Comparison of ENCODE assay signal across 14 cellular contexts in the genomic region with DNA sequence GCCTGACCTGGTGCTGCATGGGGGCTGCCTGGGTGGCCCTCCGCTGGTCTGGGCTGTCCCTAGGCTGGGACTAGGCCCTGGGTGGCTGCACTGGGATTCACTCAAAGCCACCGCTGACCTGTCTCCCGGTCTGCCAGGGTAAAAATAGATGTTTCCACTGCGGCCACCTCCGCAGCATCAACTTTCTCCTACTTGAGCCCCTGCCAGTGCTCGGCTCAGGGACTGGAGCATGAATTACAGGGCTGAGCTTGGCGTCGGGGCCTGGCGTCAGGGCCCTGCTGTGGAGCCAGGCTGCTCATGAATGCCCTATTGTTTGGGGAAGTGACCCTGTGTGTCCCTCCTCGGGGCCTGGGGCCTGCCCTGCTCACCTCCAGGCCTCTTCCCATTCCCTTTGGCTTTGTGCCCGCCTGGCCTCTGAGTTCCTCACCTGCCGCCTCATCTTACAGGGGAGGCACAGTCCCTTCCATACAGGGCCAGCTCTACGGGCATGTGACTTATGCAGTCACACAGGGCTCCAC.
A peak's percentile ranks its signal among the peaks of the same experiment; 100 is the strongest.
DNase-seq lines count a peak whose midpoint lies in the region; TF ChIP-seq lines count a peak whose summit lies in the region.
"Had no signal": no experiment of that assay in that cellular context is flagged by ENCODE, and none has a peak within 500 bp of the region (broad histone marks: within the 10 kb centered on the region; RNA-seq: fewer than 3 reads in every experiment).

No MANE protein-coding gene starts in this region.

- H3K36me3 ChIP-seq in testis (ENCODE audit: low read depth, missing control alignments) (no peaks in the 10 kb centered on the region), A673 (ENCODE audit: insufficient read depth, low read length, poor library complexity, severe bottlenecking) (no peaks in the 10 kb centered on the region)

- no peaks in the 10 kb centered on the region for H3K27me3 ChIP-seq in testis
- H3K27me3 ChIP-seq in A673 (replicated peaks; ENCODE audit: insufficient read depth, low read depth, low read length, poor library complexity), result no peaks in the 10 kb centered on the region

- H3K4me1 Mint-ChIP-seq in activated CD4-positive, alpha-beta memory T cell treated with anti-CD3 and anti-CD28 coated beads, Interleukin-2, amount 10 ng/mL, durations not matched to agents 7 days and 5 days, result no peaks in the 10 kb centered on the region
- H3K4me1 Mint-ChIP-seq: activated naive CD4-positive, alpha-beta T cell treated with anti-CD3 and anti-CD28 coated beads, Interleukin-2, amount 50 U/mL, for 24 hours had no signal

- no TSS peak for BruUV-seq in A673 (replicated peaks; lab: Mats Ljungman, UMichigan)

- no peaks in the 10 kb centered on the region for H3K27me3 Mint-ChIP-seq in activated CD4-positive, alpha-beta memory T cell treated with anti-CD3 and anti-CD28 coated beads, Interleukin-2, amount 10 ng/mL, durations not matched to agents 7 days and 5 days
- H3K27me3 Mint-ChIP-seq: activated naive CD4-positive, alpha-beta T cell treated with anti-CD3 and anti-CD28 coated beads, Interleukin-2, amount 50 U/mL, for 24 hours had no signal

- no peaks in the 10 kb centered on the region for H3K9me3 Mint-ChIP-seq in activated CD4-positive, alpha-beta memory T cell treated with anti-CD3 and anti-CD28 coated beads, Interleukin-2, amount 10 ng/mL, durations not matched to agents 7 days and 5 days
- H3K9me3 Mint-ChIP-seq: activated naive CD4-positive, alpha-beta T cell treated with anti-CD3 and anti-CD28 coated beads, Interleukin-2, amount 50 U/mL, for 24 hours had no signal

- H3K4me3 Mint-ChIP-seq in activated CD4-positive, alpha-beta memory T cell treated with anti-CD3 and anti-CD28 coated beads, Interleukin-2, amount 10 ng/mL, durations not matched to agents 7 days and 5 days, result no peak overlapping the region
- H3K4me3 Mint-ChIP-seq: activated naive CD4-positive, alpha-beta T cell treated with anti-CD3 and anti-CD28 coated beads, Interleukin-2, amount 50 U/mL, for 24 hours had no signal

- no peaks in the 10 kb centered on the region for H3K9me3 ChIP-seq in testis
- H3K9me3 ChIP-seq in A673 (ENCODE audit: low read depth, low read length, poor library complexity, severe bottlenecking), result no peaks in the 10 kb centered on the region

- no peak overlapping the region for H3K27ac Mint-ChIP-seq in activated CD4-positive, alpha-beta memory T cell treated with anti-CD3 and anti-CD28 coated beads, Interleukin-2, amount 10 ng/mL, durations not matched to agents 7 days and 5 days
- H3K27ac Mint-ChIP-seq: activated naive CD4-positive, alpha-beta T cell treated with anti-CD3 and anti-CD28 coated beads, Interleukin-2, amount 50 U/mL, for 24 hours had no signal

- CTCF ChIA-PET in activated CD4-positive, alpha-beta memory T cell treated with anti-CD3 and anti-CD28 coated beads, Interleukin-2, amount 10 ng/mL, durations not matched to agents 7 days and 5 days (lab: Charles Lee), result no interaction called here
- CTCF ChIA-PET in A673 (lab: Charles Lee), result no interaction called here

- DNase-seq in RPMI7951 (ENCODE audit: low read depth) (peak; percentile 57), fibroblast of pulmonary artery (ENCODE audit: low read depth) (peak; percentile 17), midbrain (lab: John Stamatoyannopoulos, UW) (peak; percentile 80), testis (peak; percentile 70), A673 (ENCODE audit: low spot score) (no peak), activated gamma-delta T cell (lab: John Stamatoyannopoulos, UW) (no peak)
- DNase-seq in activated naive CD4-positive, alpha-beta T cell treated with Interleukin-2 at 50 U/mL for 16 hours, result no peak
- no peak for DNase-seq in activated CD4-positive, alpha-beta memory T cell treated with anti-CD3 and anti-CD28 coated beads, Interleukin-2, amount 10 ng/mL, durations not matched to agents 7 days and 5 days
- DNase-seq: activated CD4-positive, CD25-positive, alpha-beta regulatory T cell treated with anti-CD3 and anti-CD28 coated beads, Interleukin-2, amount 50 U/mL, for 72 hours; erythroblast; mammary epithelial cell; SIG-M5; trophoblast cell had no signal

- TF ChIP-seq CTCF in fibroblast of pulmonary artery (IDR thresholded peaks at IDR 0.05; ENCODE audit: low read length, missing control alignments) (no peak), testis (IDR thresholded peaks at IDR 0.05) (no peak), A673 (conservative IDR thresholded peaks at IDR 0.05; ENCODE audit: low read depth, low read length) (no peak)

- H3K27ac ChIP-seq in testis, result peak overlapping the region in 1 of 2 donors; percentile 59
- no peak overlapping the region for H3K27ac ChIP-seq in A673 (ENCODE audit: low read depth, low read length, poor library complexity, severe bottlenecking)

- H3K4me3 ChIP-seq in fibroblast of pulmonary artery (replicated peaks; ENCODE audit: low read depth, low read length) (no peak overlapping the region), testis (no peak overlapping the region), A673 (ENCODE audit: low read depth, low read length, poor library complexity, severe bottlenecking) (no peak overlapping the region)

- 49 to 73% methylated on average over 4 to 13 of the region's 13 CpGs for WGBS in testis, 2 donors

- POLR2A ChIA-PET in activated CD4-positive, alpha-beta memory T cell treated with anti-CD3 and anti-CD28 coated beads, Interleukin-2, amount 10 ng/mL, durations not matched to agents 7 days and 5 days (lab: Charles Lee), result no interaction called here
- POLR2A ChIA-PET in A673 (lab: Charles Lee; ENCODE audit: low non-redundant PET), result no interaction called here

- H3K36me3 Mint-ChIP-seq in activated CD4-positive, alpha-beta memory T cell treated with anti-CD3 and anti-CD28 coated beads, Interleukin-2, amount 10 ng/mL, durations not matched to agents 7 days and 5 days (ENCODE audit: low read depth), result no peaks in the 10 kb centered on the region
- H3K36me3 Mint-ChIP-seq: activated naive CD4-positive, alpha-beta T cell treated with anti-CD3 and anti-CD28 coated beads, Interleukin-2, amount 50 U/mL, for 24 hours had no signal

- peaks cover 16% of the 10 kb centered on the region for H3K4me1 ChIP-seq in testis
- H3K4me1 ChIP-seq in A673 (ENCODE audit: insufficient read depth, low read length, poor library complexity, severe bottlenecking), result no peaks in the 10 kb centered on the region

- intact Hi-C loops in testis (cut with DNase I; ENCODE audit: low total_unique reads), result no loop called here
- intact Hi-C loops in A673 (cut with micrococcal nuclease; ENCODE audit: unreplicated experiment), result no loop called here

- TF ChIP-seq POLR2A in testis (IDR thresholded peaks at IDR 0.05), result no peak

Comparison
In these comparisons a context has a peak if more than half of its experiments do, and no peak if none do; other contexts are left out.
1. DNase-seq: peak in RPMI7951 (single experiment), fibroblast of pulmonary artery (single experiment), midbrain (single experiment) and testis (single experiment); none in activated naive CD4-positive, alpha-beta T cell treated with Interleukin-2 at 50 U/mL for 16 hours (single experiment), activated CD4-positive, alpha-beta memory T cell treated with anti-CD3 and anti-CD28 coated beads, Interleukin-2, amount 10 ng/mL, durations not matched to agents 7 days and 5 days (single experiment), A673 (single experiment) and activated gamma-delta T cell (single experiment).